ENCODE assay signal across 13 cellular contexts in the genomic region with DNA sequence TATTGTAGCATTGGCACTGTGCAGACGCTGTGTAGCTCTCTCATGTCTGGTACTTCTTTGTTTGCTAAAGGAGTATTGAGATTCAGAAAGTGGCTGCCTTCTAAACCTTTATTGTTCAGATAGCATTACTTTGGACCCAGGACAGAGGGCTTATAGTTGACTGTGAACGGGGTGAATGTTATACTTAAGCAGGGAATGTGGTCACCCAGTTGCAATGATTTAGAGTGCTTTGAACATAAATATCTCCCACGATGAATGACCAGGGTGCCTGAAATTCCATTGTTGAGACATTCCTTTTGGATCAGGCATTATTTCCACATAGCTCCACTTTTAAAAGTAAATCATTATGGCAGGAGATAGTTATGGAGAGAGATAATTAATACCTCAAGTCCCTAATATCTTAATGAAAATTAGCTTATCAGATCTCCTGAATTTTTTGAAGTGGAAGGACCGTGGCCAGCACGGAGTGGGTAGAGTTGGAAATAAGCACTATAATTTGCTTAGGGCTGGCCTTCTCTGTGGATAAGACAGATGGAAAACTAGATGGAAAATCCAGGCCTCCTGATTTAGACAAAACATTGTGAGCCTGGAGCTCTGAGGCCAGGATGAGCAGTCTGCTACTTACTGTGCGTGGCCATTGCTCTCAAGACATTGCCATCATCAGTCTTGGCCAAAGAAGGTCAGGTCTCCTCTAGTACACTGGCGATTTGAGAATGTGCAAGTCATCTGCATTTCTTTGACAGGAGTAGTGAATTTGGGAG.
DNase-seq lines count a peak whose midpoint lies in the region; ATAC-seq, FAIRE-seq and TF ChIP-seq lines count a peak whose summit lies in the region.
"Had no signal": no experiment of that assay in that cellular context is flagged by ENCODE, and none has a peak within 500 bp of the region (broad histone marks: within the 10 kb centered on the region; RNA-seq: fewer than 3 reads in every experiment).

No MANE protein-coding gene starts in this region.

- no peaks in the 10 kb centered on the region for H3K9me3 ChIP-seq in CD8-positive, alpha-beta memory T cell (ENCODE audit: low read length)
- H3K9me3 ChIP-seq: ovary had no signal

- peaks cover 58 to 84% (median 81%) of the 10 kb centered on the region in 3 donors for H3K4me1 Mint-ChIP-seq in naive B cell
- H3K4me1 Mint-ChIP-seq in CD8-positive, alpha-beta memory T cell = peaks cover 44 to 86% (median 75%) of the 10 kb centered on the region in 3 donors

- DNase-seq in AG10803 (ENCODE audit: low read depth) = peak; percentile 93
- peak; percentile 57 for DNase-seq in HTR-8/SVneo (ENCODE audit: insufficient read length, low spot score)
- DNase-seq in dedifferentiated amniotic fluid mesenchymal stem cell (ENCODE audit: extremely low spot score) = peak; percentile 63
- no peak for DNase-seq in naive B cell
- no peak for DNase-seq in CD8-positive, alpha-beta memory T cell
- no peak for DNase-seq in GM19239 (ENCODE audit: insufficient read length, low spot score)
- no peak for DNase-seq in stimulated activated CD8-positive, alpha-beta memory T cell treated with anti-CD3 and anti-CD28 coated beads, Interleukin-4, amount 100 ng/mL, for 48 hours
- DNase-seq: erythroblast, H7, KG1, OCI-M1, ovary had no signal

- no peak for TF ChIP-seq CTCF in AG10803 (conservative IDR thresholded peaks at IDR 0.05; ENCODE audit: low read length)

- no peaks in the 10 kb centered on the region for H3K9me3 Mint-ChIP-seq in naive B cell
- no peaks in the 10 kb centered on the region for H3K9me3 Mint-ChIP-seq in CD8-positive, alpha-beta memory T cell

- no peaks in the 10 kb centered on the region for H3K36me3 ChIP-seq in CD8-positive, alpha-beta memory T cell (ENCODE audit: insufficient read depth, low read length)
- H3K36me3 ChIP-seq: ovary had no signal

- FAIRE-seq in HTR-8/SVneo (lab: Jason Lieb, UNC) = no peak
- no peak for FAIRE-seq in GM19239 (lab: Jason Lieb, UNC)

- ATAC-seq in naive B cell (ENCODE audit: low read depth in 2 of 2) = no peak
- no peak for ATAC-seq in GM21447 (IDR thresholded peaks at IDR 0.05; ENCODE audit: unreplicated experiment)

- CTCF ChIA-PET in CD8-positive, alpha-beta memory T cell (lab: Charles Lee) = interaction anchor here (1.0 kb wide), 1 partner anchor 36 kb away, joined by 3 read pairs; no protein-coding TSS in a partner anchor

- H3K27me3 Mint-ChIP-seq in naive B cell = no peaks in the 10 kb centered on the region
- no peaks in the 10 kb centered on the region for H3K27me3 Mint-ChIP-seq in CD8-positive, alpha-beta memory T cell

- H3K4me3 Mint-ChIP-seq in naive B cell = peak overlapping the region in 1 of 8 donors; percentile 4
- no peak overlapping the region for H3K4me3 Mint-ChIP-seq in CD8-positive, alpha-beta memory T cell

- H3K36me3 Mint-ChIP-seq in naive B cell = no peaks in the 10 kb centered on the region
- H3K36me3 Mint-ChIP-seq in CD8-positive, alpha-beta memory T cell = peaks cover 0 to 12% (median 3%) of the 10 kb centered on the region in 3 donors

- no peak overlapping the region for H3K27ac ChIP-seq in CD8-positive, alpha-beta memory T cell (ENCODE audit: low read depth, low read length)
- H3K27ac ChIP-seq: ovary had no signal

- H3K27ac Mint-ChIP-seq in naive B cell = peak overlapping the region; percentile 18 to 97 (median 78)
- H3K27ac Mint-ChIP-seq in CD8-positive, alpha-beta memory T cell = peak overlapping the region in 2 of 8 donors; percentile 72 to 80

- H3K4me1 ChIP-seq in CD8-positive, alpha-beta memory T cell (ENCODE audit: insufficient read depth, low read length) = peaks cover 28% of the 10 kb centered on the region

- no peaks in the 10 kb centered on the region for H3K27me3 ChIP-seq in CD8-positive, alpha-beta memory T cell (ENCODE audit: insufficient read depth, low read length, poor library complexity, severe bottlenecking)
- H3K27me3 ChIP-seq: ovary had no signal

- H3K4me3 ChIP-seq in AG10803 (ENCODE audit: low read length) = no peak overlapping the region
- H3K4me3 ChIP-seq in CD8-positive, alpha-beta memory T cell (ENCODE audit: low read length) = no peak overlapping the region
- H3K4me3 ChIP-seq: ovary had no signal

- POLR2A ChIA-PET in CD8-positive, alpha-beta memory T cell (lab: Charles Lee) = no interaction called here

Comparison
In these comparisons a context has a peak if more than half of its experiments do, and no peak if none do; other contexts are left out.
1. DNase-seq: peak in AG10803 (single experiment), HTR-8/SVneo (single experiment) and dedifferentiated amniotic fluid mesenchymal stem cell (single experiment); none in naive B cell (single experiment), CD8-positive, alpha-beta memory T cell (0 of 5), GM19239 (single experiment) and stimulated activated CD8-positive, alpha-beta memory T cell treated with anti-CD3 and anti-CD28 coated beads, Interleukin-4, amount 100 ng/mL, for 48 hours (single experiment).